In genomic region chr5:133430095-133430494, GRCh38 we compare ENCODE assay signal across 18 cellular contexts.
A peak's percentile ranks its signal among the peaks of the same experiment; 100 is the strongest.
DNase-seq lines count a peak whose midpoint lies in the region; TF ChIP-seq lines count a peak whose summit lies in the region.
"Had no signal": no experiment of that assay in that cellular context is flagged by ENCODE, and none has a peak within 500 bp of the region (broad histone marks: within the 10 kb centered on the region; RNA-seq: fewer than 3 reads in every experiment).

No MANE protein-coding gene starts in this region.

- CTCF ChIA-PET in RWPE1 (lab: Yijun Ruan, JAX), result interaction anchor here (0.7 kb wide), 1 partner anchor 439 kb away, joined by 3 read pairs; no protein-coding TSS in a partner anchor

- TF ChIP-seq POLR2A in esophagus muscularis mucosa (IDR thresholded peaks at IDR 0.05; ENCODE audit: low read depth), result no peak

- POLR2A ChIA-PET in RWPE1 (lab: Yijun Ruan, JAX; ENCODE audit: low non-redundant PET), result no interaction called here

- no peak overlapping the region for H3K4me3 ChIP-seq in esophagus muscularis mucosa
- H3K4me3 ChIP-seq: BLaER1, GM12878, GM23248 had no signal

- TF ChIP-seq CTCF in esophagus muscularis mucosa (IDR thresholded peaks at IDR 0.05), result no peak
- TF ChIP-seq CTCF in RWPE1 (conservative IDR thresholded peaks at IDR 0.05; ENCODE audit: low read depth), result no peak

- H3K9me3 ChIP-seq in esophagus muscularis mucosa, result no peaks in the 10 kb centered on the region
- H3K9me3 ChIP-seq: BLaER1 had no signal

- no peaks in the 10 kb centered on the region for H3K36me3 ChIP-seq in esophagus muscularis mucosa
- H3K36me3 ChIP-seq: BLaER1 had no signal

- intact Hi-C loops in esophagus muscularis mucosa (cut with DNase I), result no loop called here

- H3K27me3 ChIP-seq in esophagus muscularis mucosa, result no peaks in the 10 kb centered on the region
- H3K27me3 ChIP-seq: BLaER1 had no signal

- DNase-seq in NCI-H2227 (lab: John Stamatoyannopoulos, UW; ENCODE audit: unreplicated experiment), result peak; percentile 20
- DNase-seq in NCI-H2227 treated with DMSO at 0.1 percent for 48 hours (lab: John Stamatoyannopoulos, UW), result no peak
- DNase-seq in NCI-H69 (lab: John Stamatoyannopoulos, UW), result peak; percentile 54
- DNase-seq in esophagus muscularis mucosa (ENCODE audit: extremely low spot score), result peak; percentile 75
- DNase-seq in NCI-H2171 treated with DMSO at 0.1 percent for 48 hours (lab: John Stamatoyannopoulos, UW), result no peak
- DNase-seq in RWPE1 (ENCODE audit: low spot score), result no peak
- DNase-seq: Calu3; CD4-positive, CD25-positive, alpha-beta regulatory T cell; CD8-positive, alpha-beta memory T cell; DMS79; EL; GDM1; GM23248; H7; HCEC 1CT had no signal

- no peak for TF ChIP-seq EP300 in esophagus muscularis mucosa (IDR thresholded peaks at IDR 0.05)

- H3K27ac ChIP-seq in esophagus muscularis mucosa (replicated peaks in 1 of 4), result no peak overlapping the region
- H3K27ac ChIP-seq in RWPE1, result no peak overlapping the region
- H3K27ac ChIP-seq: BLaER1, C4-2B, GM23248 had no signal

- no peaks in the 10 kb centered on the region for H3K4me1 ChIP-seq in esophagus muscularis mucosa
- H3K4me1 ChIP-seq: BLaER1 had no signal

Comparison
In these comparisons a context has a peak if more than half of its experiments do, and no peak if none do; other contexts are left out.
1. DNase-seq: peak in NCI-H2227 (single experiment), NCI-H69 (single experiment) and esophagus muscularis mucosa (single experiment); none in NCI-H2227 treated with DMSO at 0.1 percent for 48 hours (single experiment), NCI-H2171 treated with DMSO at 0.1 percent for 48 hours (single experiment) and RWPE1 (single experiment).